ENCODE assay signal across 1 cellular context in genomic region chr11:122193457-122193856, GRCh38.
TF ChIP-seq lines count a peak whose summit lies in the region.

No MANE protein-coding gene starts in this region.

TF ChIP-seq in HCT116, 20 proteins besides CTCF, POLR2A, EP300 and RAD21:
- TF ChIP-seq ZBTB33 (IDR thresholded peaks at IDR 0.05; ENCODE audit: extremely low read depth, insufficient replicate concordance, low read length) = no peak
- TF ChIP-seq TCF7L2 (IDR thresholded peaks at IDR 0.05; ENCODE audit: borderline replicate concordance, extremely low read depth, insufficient read depth, insufficient read length) = no peak
- TF ChIP-seq MAX (IDR thresholded peaks at IDR 0.05) = no peak
- TF ChIP-seq SRF (IDR thresholded peaks at IDR 0.05; ENCODE audit: low read depth) = no peak
- no peak for TF ChIP-seq FOSL1 (IDR thresholded peaks at IDR 0.05; ENCODE audit: low read depth)
- no peak for TF ChIP-seq REST (IDR thresholded peaks at IDR 0.05; ENCODE audit: low read depth)
